In the genomic region with DNA sequence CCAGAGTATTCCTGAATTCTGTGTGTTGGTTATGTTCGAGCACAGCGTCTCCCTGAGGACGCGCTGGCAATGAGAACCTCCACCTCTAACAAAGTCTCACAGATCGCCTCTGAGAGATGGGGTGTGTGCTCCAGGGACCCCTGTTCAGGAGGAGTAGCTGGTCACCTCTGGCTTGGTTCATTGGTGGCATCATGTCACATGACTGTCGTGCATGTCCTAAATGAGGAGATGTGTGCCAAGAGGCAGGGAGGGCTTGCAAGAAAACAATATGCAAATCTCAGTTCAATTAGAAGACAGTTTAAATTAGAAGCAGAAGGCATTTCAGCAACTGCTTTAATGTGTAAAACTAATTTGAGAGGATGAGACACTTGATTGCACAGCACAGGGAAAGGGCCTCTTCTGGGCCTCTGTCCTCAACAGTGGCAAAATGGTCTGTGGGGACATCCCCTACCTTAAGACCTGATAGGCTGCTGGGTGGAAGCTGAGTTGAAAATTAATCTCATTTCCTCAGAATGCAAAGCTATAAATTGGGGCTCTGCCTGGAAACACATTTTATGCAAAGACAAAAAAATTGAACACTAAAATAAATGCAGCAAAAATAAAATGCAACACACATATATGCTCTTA, we compare ENCODE assay signal across 9 cellular contexts. TPM values are rescaled to one million over a fixed set of nuclear protein-coding genes. Genes with fewer than 3 reads are reported as not detected.
DNase-seq lines count a peak whose midpoint lies in the region; ATAC-seq and TF ChIP-seq lines count a peak whose summit lies in the region.
"Had no signal": no experiment of that assay in that cellular context is flagged by ENCODE, and none has a peak within 500 bp of the region (broad histone marks: within the 10 kb centered on the region; RNA-seq: fewer than 3 reads in every experiment).

No MANE protein-coding gene starts in this region.

- H3K27ac Mint-ChIP-seq in IgD-negative memory B cell = peak overlapping the region; percentile 1 to 86 (median 5)
- H3K27ac Mint-ChIP-seq in neural progenitor cell = peak overlapping the region; percentile 46
- H3K27ac Mint-ChIP-seq: HFFc6 had no signal

- ATAC-seq in GM18858 (IDR thresholded peaks at IDR 0.05; ENCODE audit: unreplicated experiment) (peak; percentile 35), GM21737 (IDR thresholded peaks at IDR 0.05; ENCODE audit: unreplicated experiment) (peak; percentile 62), GM21529 (IDR thresholded peaks at IDR 0.05; ENCODE audit: unreplicated experiment) (no peak)

- no peak for TF ChIP-seq CTCF in neural progenitor cell (IDR thresholded peaks at IDR 0.05)

- H3K27me3 Mint-ChIP-seq in IgD-negative memory B cell (peaks cover 2% of the 10 kb centered on the region), neural progenitor cell (ENCODE audit: insufficient read depth, low read depth) (peaks cover 2% of the 10 kb centered on the region)

- H4K20me1 ChIP-seq in neural progenitor cell (ENCODE audit: low read depth) = no peaks in the 10 kb centered on the region

- no peak overlapping the region for H3K4me3 ChIP-seq in neural progenitor cell

- H3K9me3 ChIP-seq in neural progenitor cell (ENCODE audit: low read depth) = no peaks in the 10 kb centered on the region

- peaks cover 26% of the 10 kb centered on the region for H3K4me1 ChIP-seq in neural progenitor cell

- H3K4me2 ChIP-seq in neural progenitor cell = peak overlapping the region; percentile 39

- no peak overlapping the region for H3K9ac ChIP-seq in neural progenitor cell

- no peaks in the 10 kb centered on the region for H3K36me3 ChIP-seq in neural progenitor cell

- H3K36me3 Mint-ChIP-seq in IgD-negative memory B cell (no peaks in the 10 kb centered on the region), neural progenitor cell (peaks cover 19% of the 10 kb centered on the region)

- H3K4me3 Mint-ChIP-seq in IgD-negative memory B cell (peak overlapping the region in 3 of 4 donors; percentile 22 to 82 (median 45)), neural progenitor cell (peak overlapping the region; percentile 16)
- H3K4me3 Mint-ChIP-seq: HFFc6 had no signal

- H3K4me1 Mint-ChIP-seq in IgD-negative memory B cell (peaks cover 21 to 33% (median 27%) of the 10 kb centered on the region in 3 donors), neural progenitor cell (peaks cover 65% of the 10 kb centered on the region)

- peaks cover 6% of the 10 kb centered on the region for H3K79me2 ChIP-seq in neural progenitor cell (ENCODE audit: low read depth)

- no peaks in the 10 kb centered on the region for H3K27me3 ChIP-seq in neural progenitor cell

- no peak overlapping the region for H2AFZ ChIP-seq in neural progenitor cell (replicated peaks)

- H3F3A ChIP-seq in neural progenitor cell (ENCODE audit: low read depth) = peaks cover 3% of the 10 kb centered on the region

- no peak overlapping the region for H3K27ac ChIP-seq in neural progenitor cell

- H3K9me3 Mint-ChIP-seq in IgD-negative memory B cell (no peaks in the 10 kb centered on the region), neural progenitor cell (no peaks in the 10 kb centered on the region)
- H3K9me3 Mint-ChIP-seq: HFFc6 had no signal

- DNase-seq in neural progenitor cell (ENCODE audit: low spot score) (no peak), DMS79 treated with DMSO at 0.1 percent for 48 hours (lab: John Stamatoyannopoulos, UW) (no peak), Kasumi-1 (lab: John Stamatoyannopoulos, UW) (no peak), NCI-H146 (lab: John Stamatoyannopoulos, UW) (no peak)
- DNase-seq: HFFc6 had no signal

RNA-seq across cellular contexts. Expression of a gene that starts 54.6 kb away (rescaled TPM):
- polyA plus RNA-seq in IgD-negative memory B cell = 15.6 TPM
- 15.9 and 19.8 TPM in 2 replicates for total RNA-seq in neural progenitor cell (ENCODE audit: low replicate concordance)
